ENCODE assay signal across 1 cellular context in the genomic region with DNA sequence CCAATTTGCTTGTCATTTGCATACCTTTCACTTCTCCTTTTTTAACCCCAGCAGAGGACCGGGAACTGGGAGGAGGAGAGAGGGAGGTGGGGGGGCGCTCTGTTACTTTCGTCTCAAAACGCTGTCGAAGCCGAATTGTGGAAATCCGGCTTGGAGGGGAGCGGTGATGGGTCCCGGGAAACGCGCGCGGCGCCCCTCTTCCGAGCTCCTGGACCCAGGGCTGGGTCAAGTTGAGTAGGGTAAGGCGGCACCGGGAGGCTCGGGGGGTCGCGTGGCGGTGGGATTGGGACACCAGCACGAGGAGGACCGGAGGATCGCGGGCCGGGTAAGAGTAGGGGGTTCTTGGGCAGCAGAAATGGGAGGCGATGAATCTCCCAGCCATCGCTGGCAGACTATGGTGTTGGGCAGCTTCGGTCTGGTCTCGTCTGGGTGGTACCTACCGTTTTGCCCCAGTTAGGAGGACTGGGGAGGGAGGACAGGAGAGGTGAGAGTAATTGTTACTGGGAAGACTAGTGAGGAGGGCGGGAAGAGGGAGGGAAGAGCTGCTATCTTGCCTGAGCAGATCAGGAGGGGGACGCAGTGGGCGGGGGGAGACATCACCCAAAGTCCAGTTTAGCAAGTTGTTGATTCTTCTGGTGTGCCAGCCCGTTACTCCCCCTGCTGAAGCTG.
TF ChIP-seq lines count a peak whose summit lies in the region.

No MANE protein-coding gene starts in this region.

TF ChIP-seq in GM23338, 12 proteins besides CTCF, POLR2A, EP300 and RAD21 (continued from another document):
- TF ChIP-seq ZNF462 (CRISPR knock-in tag; IDR thresholded peaks at IDR 0.05): no peak
